Comparison of ENCODE assay signal across 20 cellular contexts in the genomic region with DNA sequence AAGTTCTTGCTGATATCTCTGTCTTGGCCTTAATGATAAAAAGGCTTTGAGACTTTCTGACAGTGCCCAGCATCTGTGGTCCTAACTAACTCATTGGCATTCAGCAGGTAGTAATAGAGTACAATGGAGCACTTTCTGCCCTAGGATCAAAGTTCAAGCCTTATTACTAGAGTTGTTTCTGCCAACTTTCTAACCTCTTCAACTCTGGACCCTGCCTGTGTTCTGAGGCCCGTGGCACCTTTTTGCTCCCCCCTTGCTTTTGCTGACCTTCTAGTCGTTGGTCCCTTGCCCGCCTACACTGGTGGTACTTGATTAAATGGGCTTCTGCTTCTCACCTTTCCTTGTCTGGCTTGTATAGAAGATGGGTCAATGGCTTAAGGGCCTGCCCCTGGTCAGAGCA.
A peak's percentile ranks its signal among the peaks of the same experiment; 100 is the strongest.
DNase-seq lines count a peak whose midpoint lies in the region; ATAC-seq, FAIRE-seq and TF ChIP-seq lines count a peak whose summit lies in the region.
"Had no signal": no experiment of that assay in that cellular context is flagged by ENCODE, and none has a peak within 500 bp of the region (broad histone marks: within the 10 kb centered on the region; RNA-seq: fewer than 3 reads in every experiment).

No MANE protein-coding gene starts in this region.

- H3K27ac ChIP-seq in colonic mucosa, result no peak overlapping the region
- no peak overlapping the region for H3K27ac ChIP-seq in HepG2 (ENCODE audit: extremely low read length, insufficient read depth, low read length)
- H3K27ac ChIP-seq: BLaER1 had no signal

- no peaks in the 10 kb centered on the region for H4K20me1 ChIP-seq in HepG2 (ENCODE audit: insufficient read depth, low read length)
- H4K20me1 ChIP-seq: BLaER1 had no signal

- TF ChIP-seq POLR2A in HepG2 (IDR thresholded peaks at IDR 0.05; ENCODE audit: insufficient read depth in 1 of 2, low read depth in 2 of 2, low read length in 2 of 2), result no peak

- no peak overlapping the region for H3K4me3 ChIP-seq in colonic mucosa
- no peak overlapping the region for H3K4me3 ChIP-seq in HepG2 (replicated peaks in 1 of 3; ENCODE audit: insufficient read depth in 1 of 3, low read depth in 2 of 3, low read length in 3 of 3)
- H3K4me3 ChIP-seq in mucosa of descending colon, result no peak overlapping the region
- H3K4me3 ChIP-seq: BLaER1, GM12878, HAP-1 had no signal

- no peak for TF ChIP-seq EP300 in HepG2 (IDR thresholded peaks at IDR 0.05; ENCODE audit: low read depth in 2 of 2, low read length in 2 of 2)
- TF ChIP-seq EP300 in HepG2 (CRISPR knock-in tag; IDR thresholded peaks at IDR 0.05; ENCODE audit: borderline replicate concordance), result no peak

- TF ChIP-seq RAD21 in HepG2 (CRISPR knock-in tag; IDR thresholded peaks at IDR 0.05), result no peak

- FAIRE-seq in HepG2 (lab: Jason Lieb, UNC), result no peak
- FAIRE-seq: GM12878, GM19239, H1 had no signal

- no peak overlapping the region for H2AFZ ChIP-seq in HepG2 (ENCODE audit: low read length)

- CTCF ChIA-PET in HepG2 (lab: Yijun Ruan, JAX; ENCODE audit: low intra/inter-chr PET ratio, low total read pairs), result no interaction called here
- CTCF ChIA-PET in activated CD8-positive, alpha-beta T cell treated with anti-CD3 and anti-CD28 coated beads for 36 hours (lab: Charles Lee), result no interaction called here

- H3K36me3 ChIP-seq in colonic mucosa (no peaks in the 10 kb centered on the region), HepG2 (replicated peaks in 1 of 2; ENCODE audit: control insufficient read depth in 1 of 2, insufficient read depth in 2 of 2, low read length in 2 of 2) (no peaks in the 10 kb centered on the region), mucosa of descending colon (ENCODE audit: low read depth) (no peaks in the 10 kb centered on the region)
- H3K36me3 ChIP-seq: BLaER1, HAP-1 had no signal

- H3K4me1 ChIP-seq in colonic mucosa (no peaks in the 10 kb centered on the region), HepG2 (ENCODE audit: insufficient read depth, low read length) (peaks cover 36% of the 10 kb centered on the region), mucosa of descending colon (ENCODE audit: low read depth) (peaks cover 14% of the 10 kb centered on the region)
- H3K4me1 ChIP-seq: BLaER1, HAP-1 had no signal

- 0 out of 2 replicates have a peak overlapping the region, but pooled peaks have one; percentile 45 for H3K4me2 ChIP-seq in HepG2 (ENCODE audit: low read depth, low read length)
- H3K4me2 ChIP-seq: BLaER1 had no signal

- in situ Hi-C loops in HepG2 (cut with HindIII; ENCODE audit: extremely low pct_ligation_motif_present, low pct_unique_long_range_greater_than_20kb), result no loop called here

- intact Hi-C loops in colonic mucosa (cut with DNase I), result no loop called here
- intact Hi-C loops in HepG2 (cut with micrococcal nuclease; ENCODE audit: unreplicated experiment), result no loop called here
- intact Hi-C loops in mucosa of descending colon (cut with DNase I, micrococcal nuclease), result no loop called here
- intact Hi-C loops in activated CD8-positive, alpha-beta T cell treated with anti-CD3 and anti-CD28 coated beads for 36 hours (cut with micrococcal nuclease), result no loop called here

- POLR2A ChIA-PET in HepG2 (lab: Yijun Ruan, JAX), result no interaction called here
- POLR2A ChIA-PET in activated CD8-positive, alpha-beta T cell treated with anti-CD3 and anti-CD28 coated beads for 36 hours (lab: Charles Lee), result no interaction called here

- H3K9me3 Mint-ChIP-seq in activated CD8-positive, alpha-beta T cell treated with anti-CD3 and anti-CD28 coated beads for 36 hours, result peaks cover 2% of the 10 kb centered on the region
- H3K9me3 Mint-ChIP-seq in immature natural killer cell, result peaks cover 8 to 59% (median 18%) of the 10 kb centered on the region in 6 donors

- ATAC-seq in HepG2 (peak; percentile 57), mucosa of descending colon (peak; percentile 84), GM18858 (IDR thresholded peaks at IDR 0.05; ENCODE audit: unreplicated experiment) (no peak)
- ATAC-seq in activated CD8-positive, alpha-beta T cell treated with anti-CD3 and anti-CD28 coated beads for 36 hours, result no peak
- ATAC-seq: CD8-positive, alpha-beta T cell; GM12878 had no signal

- no peaks in the 10 kb centered on the region for H3K79me2 ChIP-seq in HepG2 (ENCODE audit: insufficient read depth, low read length)

- H3K9me3 ChIP-seq in colonic mucosa, result no peaks in the 10 kb centered on the region
- H3K9me3 ChIP-seq in HepG2 (ENCODE audit: low read length), result no peaks in the 10 kb centered on the region
- no peaks in the 10 kb centered on the region for H3K9me3 ChIP-seq in mucosa of descending colon
- H3K9me3 ChIP-seq: BLaER1, HAP-1 had no signal

- 23% methylated on average over 3 of the region's 3 CpGs for WGBS in HepG2 (ENCODE audit: low lambda C conversion rate)

- no peak overlapping the region for H3K9ac ChIP-seq in colonic mucosa (ENCODE audit: low read depth in 2 of 2, low read length in 2 of 2)
- H3K9ac ChIP-seq in HepG2 (ENCODE audit: insufficient read depth, low read depth, low read length), result no peak overlapping the region
- H3K9ac ChIP-seq: BLaER1 had no signal

- DNase-seq in colonic mucosa (peak; percentile 38), HepG2 (ENCODE audit: low spot score) (peak; percentile 55), mucosa of descending colon (no peak), CD1c-positive myeloid dendritic cell (ENCODE audit: extremely low spot score) (no peak), immature natural killer cell (no peak)
- DNase-seq in activated CD8-positive, alpha-beta T cell treated with anti-CD3 and anti-CD28 coated beads for 36 hours, result no peak
- DNase-seq: 8988T; Calu3; CD8-positive, alpha-beta T cell; DMS 273 treated with DMSO at 0.1 percent for 48 hours; DMS53; DND-41; EL had no signal

- no peaks in the 10 kb centered on the region for H3K4me1 Mint-ChIP-seq in activated CD8-positive, alpha-beta T cell treated with anti-CD3 and anti-CD28 coated beads for 36 hours (ENCODE audit: low read depth)
- no peaks in the 10 kb centered on the region for H3K4me1 Mint-ChIP-seq in immature natural killer cell
- H3K4me1 Mint-ChIP-seq: CD14-positive monocyte had no signal

- TF ChIP-seq CTCF in colonic mucosa (IDR thresholded peaks at IDR 0.05) (no peak), HepG2 (CRISPR knock-in tag; IDR thresholded peaks at IDR 0.05) (no peak), mucosa of descending colon (IDR thresholded peaks at IDR 0.05) (no peak)
- no peak for TF ChIP-seq CTCF in activated CD8-positive, alpha-beta T cell treated with anti-CD3 and anti-CD28 coated beads for 36 hours (IDR thresholded peaks at IDR 0.05)

- H3K27me3 ChIP-seq in colonic mucosa, result no peaks in the 10 kb centered on the region
- no peaks in the 10 kb centered on the region for H3K27me3 ChIP-seq in HepG2 (ENCODE audit: control insufficient read depth in 1 of 2, insufficient read depth in 2 of 2, low read length in 2 of 2)
- H3K27me3 ChIP-seq: BLaER1 had no signal

- H3K27me3 Mint-ChIP-seq in activated CD8-positive, alpha-beta T cell treated with anti-CD3 and anti-CD28 coated beads for 36 hours, result no peaks in the 10 kb centered on the region
- no peaks in the 10 kb centered on the region for H3K27me3 Mint-ChIP-seq in immature natural killer cell (ENCODE audit: low read depth in 3 of 3)

- H3K4me3 Mint-ChIP-seq in activated CD8-positive, alpha-beta T cell treated with anti-CD3 and anti-CD28 coated beads for 36 hours, result no peak overlapping the region
- H3K4me3 Mint-ChIP-seq in immature natural killer cell, result no peak overlapping the region
- H3K4me3 Mint-ChIP-seq: CD14-positive monocyte; CD8-positive, alpha-beta T cell had no signal

- H3K36me3 Mint-ChIP-seq in activated CD8-positive, alpha-beta T cell treated with anti-CD3 and anti-CD28 coated beads for 36 hours (ENCODE audit: low read depth), result no peaks in the 10 kb centered on the region
- no peaks in the 10 kb centered on the region for H3K36me3 Mint-ChIP-seq in immature natural killer cell
- H3K36me3 Mint-ChIP-seq: CD14-positive monocyte; CD8-positive, alpha-beta T cell had no signal

- no peak overlapping the region for H3K27ac Mint-ChIP-seq in activated CD8-positive, alpha-beta T cell treated with anti-CD3 and anti-CD28 coated beads for 36 hours
- H3K27ac Mint-ChIP-seq in immature natural killer cell, result no peak overlapping the region
- H3K27ac Mint-ChIP-seq: CD8-positive, alpha-beta T cell had no signal

- no TSS peak for BruUV-seq in HepG2 (replicated peaks; lab: Mats Ljungman, UMichigan)

TF ChIP-seq in HepG2, 621 proteins besides CTCF, POLR2A, EP300 and RAD21 (continues in another document):
- TF ChIP-seq HNF4G (IDR thresholded peaks at IDR 0.05; ENCODE audit: borderline replicate concordance, low read depth, low read length) (peak; percentile 50; the same call in 1 of the 2 replicates), HNF4G (CRISPR knock-in tag; IDR thresholded peaks at IDR 0.05; ENCODE audit: borderline replicate concordance, low read depth) (no peak), HNRNPLL (IDR thresholded peaks at IDR 0.05; ENCODE audit: low read depth, low read length, poor library complexity, severe bottlenecking) (no peak), KDM6A (CRISPR knock-in tag; IDR thresholded peaks at IDR 0.05; ENCODE audit: low read depth) (no peak), ZNF781 (CRISPR knock-in tag; IDR thresholded peaks at IDR 0.05; ENCODE audit: borderline replicate concordance, not compliant biosample characterization) (no peak), FOXA3 (CRISPR knock-in tag; IDR thresholded peaks at IDR 0.05) (no peak), CBX1 (IDR thresholded peaks at IDR 0.05; ENCODE audit: low read depth) (no peak), CHD2 (IDR thresholded peaks at IDR 0.05; ENCODE audit: low read depth, low read length) (no peak), NFYB (CRISPR knock-in tag; IDR thresholded peaks at IDR 0.05) (no peak), TGIF2 (CRISPR knock-in tag; IDR thresholded peaks at IDR 0.05) (no peak), DMAP1 (CRISPR knock-in tag; IDR thresholded peaks at IDR 0.05) (no peak)
- TF ChIP-seq, protein P1, sequence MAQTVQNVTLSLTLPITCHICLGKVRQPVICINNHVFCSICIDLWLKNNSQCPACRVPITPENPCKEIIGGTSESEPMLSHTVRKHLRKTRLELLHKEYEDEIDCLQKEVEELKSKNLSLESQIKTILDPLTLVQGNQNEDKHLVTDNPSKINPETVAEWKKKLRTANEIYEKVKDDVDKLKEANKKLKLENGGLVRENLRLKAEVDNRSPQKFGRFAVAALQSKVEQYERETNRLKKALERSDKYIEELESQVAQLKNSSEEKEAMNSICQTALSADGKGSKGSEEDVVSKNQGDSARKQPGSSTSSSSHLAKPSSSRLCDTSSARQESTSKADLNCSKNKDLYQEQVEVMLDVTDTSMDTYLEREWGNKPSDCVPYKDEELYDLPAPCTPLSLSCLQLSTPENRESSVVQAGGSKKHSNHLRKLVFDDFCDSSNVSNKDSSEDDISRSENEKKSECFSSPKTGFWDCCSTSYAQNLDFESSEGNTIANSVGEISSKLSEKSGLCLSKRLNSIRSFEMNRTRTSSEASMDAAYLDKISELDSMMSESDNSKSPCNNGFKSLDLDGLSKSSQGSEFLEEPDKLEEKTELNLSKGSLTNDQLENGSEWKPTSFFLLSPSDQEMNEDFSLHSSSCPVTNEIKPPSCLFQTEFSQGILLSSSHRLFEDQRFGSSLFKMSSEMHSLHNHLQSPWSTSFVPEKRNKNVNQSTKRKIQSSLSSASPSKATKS (CRISPR knock-in tag; IDR thresholded peaks at IDR 0.05), result no peak

Comparison
In these comparisons a context has a peak if more than half of its experiments do, and no peak if none do; other contexts are left out.
1. DNase-seq: peak in colonic mucosa (single experiment) and HepG2 (single experiment); none in mucosa of descending colon (0 of 3), CD1c-positive myeloid dendritic cell (single experiment), activated CD8-positive, alpha-beta T cell treated with anti-CD3 and anti-CD28 coated beads for 36 hours (single experiment) and immature natural killer cell (0 of 3).
2. ATAC-seq: peak in HepG2 (single experiment) and mucosa of descending colon (single experiment); none in GM18858 (single experiment) and activated CD8-positive, alpha-beta T cell treated with anti-CD3 and anti-CD28 coated beads for 36 hours (single experiment).